15 cellular contexts compared by ENCODE assay signal in the genomic region with DNA sequence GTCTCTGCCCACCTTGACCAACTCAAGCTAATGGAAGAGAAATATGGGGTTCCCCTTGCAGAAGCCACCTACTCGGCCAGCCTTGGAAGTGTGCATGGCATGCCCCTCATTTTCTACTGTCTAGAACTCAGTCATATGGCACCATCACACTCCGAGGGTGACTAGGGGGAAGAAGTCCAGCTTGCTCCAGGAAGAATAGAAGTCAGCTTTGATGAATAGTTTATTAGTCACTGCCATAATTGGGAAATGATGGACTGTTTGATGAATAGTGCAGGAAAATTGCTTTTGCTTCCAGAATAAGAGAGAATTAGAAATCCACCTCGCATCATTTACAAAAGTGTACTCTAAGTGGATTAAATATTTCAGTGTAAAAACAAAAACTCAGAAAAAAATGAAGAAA.
DNase-seq lines count a peak whose midpoint lies in the region; ATAC-seq, FAIRE-seq and TF ChIP-seq lines count a peak whose summit lies in the region.
"Had no signal": no experiment of that assay in that cellular context is flagged by ENCODE, and none has a peak within 500 bp of the region (broad histone marks: within the 10 kb centered on the region; RNA-seq: fewer than 3 reads in every experiment).

No MANE protein-coding gene starts in this region.

- no peaks in the 10 kb centered on the region for H3K9me1 ChIP-seq in keratinocyte (ENCODE audit: control insufficient read depth, extremely low read depth, insufficient read depth, low read length)

- H4K20me1 ChIP-seq in keratinocyte (ENCODE audit: control insufficient read depth, extremely low read depth, insufficient read depth, low read length), result no peaks in the 10 kb centered on the region
- H4K20me1 ChIP-seq: BLaER1 treated with 17β-estradiol and CSF1 and Interleukin-3, amounts not matched to agents 10 nM and 100 nM had no signal

- H3K4me1 ChIP-seq in RWPE2 (ENCODE audit: insufficient read depth, poor library complexity, severe bottlenecking) (no peaks in the 10 kb centered on the region), keratinocyte (ENCODE audit: control insufficient read depth, extremely low read depth, insufficient read depth, low read length) (peaks cover 7% of the 10 kb centered on the region)
- H3K4me1 ChIP-seq: BLaER1 treated with 17β-estradiol and CSF1 and Interleukin-3, amounts not matched to agents 10 nM and 100 nM had no signal

- DNase-seq in MG63 (peak; percentile 18), RWPE2 (ENCODE audit: low spot score) (no peak), epithelial cell of prostate (ENCODE audit: low read depth, low spot score) (peak; percentile 16), keratinocyte (ENCODE audit: low read depth, low spot score) (no peak), sciatic nerve (ENCODE audit: low spot score) (no peak), epidermal melanocyte (ENCODE audit: insufficient read length, low spot score) (no peak)
- DNase-seq: ACHN; CD4-positive, CD25-positive, alpha-beta regulatory T cell; DMS53; GF-D8; H7 had no signal

- H3K4me3 ChIP-seq in MG63 (no peak overlapping the region), RWPE2 (ENCODE audit: severe bottlenecking) (no peak overlapping the region), keratinocyte (ENCODE audit: control insufficient read depth in 2 of 3, extremely low read depth in 1 of 3, insufficient read depth in 2 of 3, low read depth in 1 of 3, low read length in 3 of 3) (no peak overlapping the region)
- H3K4me3 ChIP-seq: BLaER1 treated with 17β-estradiol and CSF1 and Interleukin-3, amounts not matched to agents 10 nM and 100 nM; GM23338 had no signal

- no peak overlapping the region for H3K4me2 ChIP-seq in keratinocyte (ENCODE audit: control insufficient read depth, extremely low read depth, insufficient read depth, low read depth, low read length)
- H3K4me2 ChIP-seq: BLaER1 treated with 17β-estradiol and CSF1 and Interleukin-3, amounts not matched to agents 10 nM and 100 nM; GM23338 had no signal

- H3K27ac ChIP-seq in RWPE2 (ENCODE audit: poor library complexity, severe bottlenecking) (no peak overlapping the region), epithelial cell of prostate (no peak overlapping the region), keratinocyte (ENCODE audit: control insufficient read depth, insufficient read depth, low read length) (no peak overlapping the region)
- H3K27ac ChIP-seq: BLaER1 treated with 17β-estradiol and CSF1 and Interleukin-3, amounts not matched to agents 10 nM and 100 nM had no signal

- no peaks in the 10 kb centered on the region for H3K27me3 ChIP-seq in MG63
- no peaks in the 10 kb centered on the region for H3K27me3 ChIP-seq in RWPE2 (ENCODE audit: insufficient read depth, poor library complexity, severe bottlenecking)
- no peaks in the 10 kb centered on the region for H3K27me3 ChIP-seq in keratinocyte (ENCODE audit: control insufficient read depth, extremely low read depth, insufficient read depth, low read length)
- H3K27me3 ChIP-seq: BLaER1 treated with 17β-estradiol and CSF1 and Interleukin-3, amounts not matched to agents 10 nM and 100 nM had no signal

- TF ChIP-seq CTCF in RWPE2 (IDR thresholded peaks at IDR 0.05; ENCODE audit: poor library complexity, severe bottlenecking) (no peak), keratinocyte (optimal IDR thresholded peaks at IDR 0.05 in 1 of 3, IDR thresholded peaks at IDR 0.05 in 1 of 3, conservative IDR thresholded peaks at IDR 0.05 in 1 of 3; ENCODE audit: extremely low read depth in 1 of 3, insufficient read depth in 2 of 3, low read length in 3 of 3) (no peak)

- no peak overlapping the region for H3K9ac ChIP-seq in keratinocyte (ENCODE audit: control insufficient read depth, extremely low read depth, insufficient read depth, low read length)
- H3K9ac ChIP-seq: BLaER1 treated with 17β-estradiol and CSF1 and Interleukin-3, amounts not matched to agents 10 nM and 100 nM had no signal

- no peaks in the 10 kb centered on the region for H3K79me2 ChIP-seq in keratinocyte (ENCODE audit: control insufficient read depth, insufficient read depth, low read length)

- peak; percentile 48 for FAIRE-seq in keratinocyte (lab: Jason Lieb, UNC)

- no peaks in the 10 kb centered on the region for H3K9me3 ChIP-seq in MG63
- no peaks in the 10 kb centered on the region for H3K9me3 ChIP-seq in RWPE2 (ENCODE audit: severe bottlenecking)
- no peaks in the 10 kb centered on the region for H3K9me3 ChIP-seq in keratinocyte (ENCODE audit: control insufficient read depth, low read depth, low read length)

- dilution Hi-C loops in keratinocyte (cut with MboI; ENCODE audit: extremely low pct_ligation_motif_present, low sequenced_read_pairs), result no loop called here

- intact Hi-C loops in sciatic nerve (cut with DNase I), result no loop called here

- H2AFZ ChIP-seq in keratinocyte (ENCODE audit: control insufficient read depth, low read length), result no peak overlapping the region
- H2AFZ ChIP-seq: GM23338 had no signal

- ATAC-seq in RWPE2 (ENCODE audit: low read depth) (peak; percentile 97), sciatic nerve (no peak), HG03280 (IDR thresholded peaks at IDR 0.05; ENCODE audit: unreplicated experiment) (no peak), GM19455 (IDR thresholded peaks at IDR 0.05; ENCODE audit: unreplicated experiment) (no peak)
- ATAC-seq: GM23338 had no signal

- H3K36me3 ChIP-seq in MG63 (no peaks in the 10 kb centered on the region), RWPE2 (ENCODE audit: low read depth) (no peaks in the 10 kb centered on the region), keratinocyte (ENCODE audit: control insufficient read depth in 2 of 2, extremely low read depth in 1 of 2, insufficient read depth in 2 of 2, low read length in 2 of 2) (no peaks in the 10 kb centered on the region)
- H3K36me3 ChIP-seq: BLaER1 treated with 17β-estradiol and CSF1 and Interleukin-3, amounts not matched to agents 10 nM and 100 nM had no signal

Comparison
In these comparisons a context has a peak if more than half of its experiments do, and no peak if none do; other contexts are left out.
1. DNase-seq: peak in MG63 (single experiment) and epithelial cell of prostate (single experiment); none in RWPE2 (single experiment), keratinocyte (single experiment), sciatic nerve (single experiment) and epidermal melanocyte (single experiment).